ENCODE assay signal across 30 cellular contexts in genomic region chr21:32867587-32867986, GRCh38.
"Had no signal": no experiment of that assay in that cellular context is flagged by ENCODE, and none has a peak within 500 bp of the region (broad histone marks: within the 10 kb centered on the region; RNA-seq: fewer than 3 reads in every experiment).

No MANE protein-coding gene starts in this region.

- H3K4me1 Mint-ChIP-seq: activated naive CD4-positive, alpha-beta T cell treated with anti-CD3 and anti-CD28 coated beads, Interleukin-2, amount 10 ng/mL, durations not matched to agents 7 days and 5 days; activated naive CD8-positive, alpha-beta T cell treated with anti-CD3 and anti-CD28 coated beads, Interleukin-2, amount 10 ng/mL, durations not matched to agents 7 days and 5 days; mesothelial cell of epicardium; naive B cell; nephron progenitor cell; stimulated activated effector memory CD8-positive, alpha-beta T cell treated with anti-CD3 and anti-CD28 coated beads, Interleukin-12 subunit alpha, Interleukin-12 subunit beta, amount 100 ng/mL, for 72 hours had no signal

- ATAC-seq: effector memory CD8-positive, alpha-beta T cell; gastrocnemius medialis; left colon; sciatic nerve; stimulated activated effector memory CD8-positive, alpha-beta T cell treated with anti-CD3 and anti-CD28 coated beads, Interleukin-12 subunit alpha, Interleukin-12 subunit beta, amount 100 ng/mL, for 72 hours had no signal

- H3K27ac ChIP-seq: ascending aorta, coronary artery, dorsolateral prefrontal cortex, gastrocnemius medialis, hepatocyte, ovary, skin epidermis, upper lobe of left lung, vagina had no signal

- H3K36me3 Mint-ChIP-seq: activated CD4-positive, alpha-beta memory T cell treated with anti-CD3 and anti-CD28 coated beads for 36 hours; activated naive CD4-positive, alpha-beta T cell treated with anti-CD3 and anti-CD28 coated beads, Interleukin-2, amount 10 ng/mL, durations not matched to agents 7 days and 5 days; activated naive CD8-positive, alpha-beta T cell treated with anti-CD3 and anti-CD28 coated beads, Interleukin-2, amount 10 ng/mL, durations not matched to agents 7 days and 5 days; brain; mesothelial cell of epicardium; naive B cell; stimulated activated effector memory CD8-positive, alpha-beta T cell treated with anti-CD3 and anti-CD28 coated beads, Interleukin-12 subunit alpha, Interleukin-12 subunit beta, amount 100 ng/mL, for 72 hours had no signal

- H3K4me1 ChIP-seq: ascending aorta, gastrocnemius medialis, upper lobe of left lung, vagina had no signal

- H3K4me3 ChIP-seq: ascending aorta, coronary artery, dorsolateral prefrontal cortex, gastrocnemius medialis, hepatocyte, ovary, skin epidermis, upper lobe of left lung, vagina had no signal

- H3K4me3 Mint-ChIP-seq: activated CD4-positive, alpha-beta memory T cell treated with anti-CD3 and anti-CD28 coated beads for 36 hours; activated naive CD4-positive, alpha-beta T cell treated with anti-CD3 and anti-CD28 coated beads, Interleukin-2, amount 10 ng/mL, durations not matched to agents 7 days and 5 days; activated naive CD8-positive, alpha-beta T cell treated with anti-CD3 and anti-CD28 coated beads, Interleukin-2, amount 10 ng/mL, durations not matched to agents 7 days and 5 days; brain; effector memory CD8-positive, alpha-beta T cell; mesothelial cell of epicardium; naive B cell; nephron progenitor cell; stimulated activated effector memory CD8-positive, alpha-beta T cell treated with anti-CD3 and anti-CD28 coated beads, Interleukin-12 subunit alpha, Interleukin-12 subunit beta, amount 100 ng/mL, for 72 hours; stimulated activated naive CD8-positive, alpha-beta T cell treated with anti-CD3 and anti-CD28 coated beads, Interleukin-15, Interleukin-2, amounts not matched to agents 100 ng/mL and 50 ng/mL, for 24 hours had no signal

- H2AFZ ChIP-seq: hepatocyte had no signal

- H3K9me3 ChIP-seq: ascending aorta, gastrocnemius medialis, ovary, upper lobe of left lung, vagina had no signal

- H3K27me3 ChIP-seq: ascending aorta, ovary, upper lobe of left lung, vagina had no signal

- H3K36me3 ChIP-seq: ascending aorta, gastrocnemius medialis, ovary, upper lobe of left lung, vagina had no signal

- DNase-seq: activated CD4-positive, alpha-beta memory T cell treated with anti-CD3 and anti-CD28 coated beads for 36 hours; activated CD4-positive, alpha-beta T cell treated with anti-CD3 and anti-CD28 coated beads for 4 hours; activated CD4-positive, CD25-positive, alpha-beta regulatory T cell; activated CD8-positive, alpha-beta memory T cell treated with anti-CD3 and anti-CD28 coated beads, Interleukin-2, amount 50 U/mL, for 4 hours; activated gamma-delta T cell; activated naive CD4-positive, alpha-beta T cell treated with anti-CD3 and anti-CD28 coated beads, Interleukin-2, amount 10 ng/mL, durations not matched to agents 7 days and 5 days; activated naive CD8-positive, alpha-beta T cell treated with anti-CD3 and anti-CD28 coated beads, Interleukin-2, amount 10 ng/mL, durations not matched to agents 7 days and 5 days; activated T-cell treated with anti-CD3 and anti-CD28 coated beads, Interleukin-2, amount 50 U/mL, for 1 hour; dorsolateral prefrontal cortex; effector memory CD8-positive, alpha-beta T cell; gastrocnemius medialis; left colon; mammary epithelial cell; naive B cell; nephron progenitor cell; ovary; retina; stimulated activated CD4-positive, alpha-beta T cell treated with anti-CD3 and anti-CD28 coated beads, Interleukin-4, amount 100 ng/mL, for 24 hours; upper lobe of left lung had no signal

- H3K27ac Mint-ChIP-seq: activated CD4-positive, alpha-beta memory T cell treated with anti-CD3 and anti-CD28 coated beads for 36 hours; activated naive CD4-positive, alpha-beta T cell treated with anti-CD3 and anti-CD28 coated beads, Interleukin-2, amount 10 ng/mL, durations not matched to agents 7 days and 5 days; activated naive CD8-positive, alpha-beta T cell treated with anti-CD3 and anti-CD28 coated beads, Interleukin-2, amount 10 ng/mL, durations not matched to agents 7 days and 5 days; brain; effector memory CD8-positive, alpha-beta T cell; mesothelial cell of epicardium; naive B cell; nephron progenitor cell; progenitor cell of endocrine pancreas; stimulated activated effector memory CD8-positive, alpha-beta T cell treated with anti-CD3 and anti-CD28 coated beads, Interleukin-12 subunit alpha, Interleukin-12 subunit beta, amount 100 ng/mL, for 72 hours; stimulated activated naive CD8-positive, alpha-beta T cell treated with anti-CD3 and anti-CD28 coated beads, Interleukin-15, Interleukin-2, amounts not matched to agents 100 ng/mL and 50 ng/mL, for 24 hours had no signal

- H3K4me2 ChIP-seq: hepatocyte had no signal

- H3K9me3 Mint-ChIP-seq: activated CD4-positive, alpha-beta memory T cell treated with anti-CD3 and anti-CD28 coated beads for 36 hours; activated naive CD4-positive, alpha-beta T cell treated with anti-CD3 and anti-CD28 coated beads, Interleukin-2, amount 10 ng/mL, durations not matched to agents 7 days and 5 days; activated naive CD8-positive, alpha-beta T cell treated with anti-CD3 and anti-CD28 coated beads, Interleukin-2, amount 10 ng/mL, durations not matched to agents 7 days and 5 days; effector memory CD8-positive, alpha-beta T cell; mesothelial cell of epicardium; nephron progenitor cell; stimulated activated effector memory CD8-positive, alpha-beta T cell treated with anti-CD3 and anti-CD28 coated beads, Interleukin-12 subunit alpha, Interleukin-12 subunit beta, amount 100 ng/mL, for 72 hours; stimulated activated naive CD8-positive, alpha-beta T cell treated with anti-CD3 and anti-CD28 coated beads, Interleukin-15, Interleukin-2, amounts not matched to agents 100 ng/mL and 50 ng/mL, for 24 hours had no signal
